Comparison of ENCODE assay signal across 30 cellular contexts in genomic region chr5:133129192-133129748, GRCh38.
"Had no signal": no experiment of that assay in that cellular context is flagged by ENCODE, and none has a peak within 500 bp of the region (broad histone marks: within the 10 kb centered on the region; RNA-seq: fewer than 3 reads in every experiment).

No MANE protein-coding gene starts in this region.

- H3K9me3 Mint-ChIP-seq: activated T-cell treated with anti-CD3 and anti-CD28 coated beads, Interleukin-2, amount 50 U/mL, for 24 hours; activated T-helper 17 cell treated with anti-CD3 and anti-CD28 coated beads, Interleukin-2, amount 50 U/mL, for 72 hours; immature natural killer cell; memory B cell; naive thymus-derived CD8-positive, alpha-beta T cell; neural progenitor cell had no signal

- H3K4me1 Mint-ChIP-seq: activated naive CD8-positive, alpha-beta T cell treated with anti-CD3 and anti-CD28 coated beads for 36 hours; activated T-helper 17 cell treated with anti-CD3 and anti-CD28 coated beads, Interleukin-2, amount 50 U/mL, for 72 hours; immature natural killer cell; memory B cell had no signal

- H3K9me3 ChIP-seq: adrenal gland, ascending aorta, right atrium auricular region, thoracic aorta, uterus had no signal

- H3K27me3 Mint-ChIP-seq: activated naive CD8-positive, alpha-beta T cell treated with anti-CD3 and anti-CD28 coated beads for 36 hours; activated T-cell treated with anti-CD3 and anti-CD28 coated beads, Interleukin-2, amount 50 U/mL, for 24 hours had no signal

- ATAC-seq: activated CD4-positive, CD25-positive, alpha-beta regulatory T cell treated with anti-CD3 and anti-CD28 coated beads, Interleukin-2, amount 50 U/mL, for 24 hours; activated T-helper 17 cell treated with anti-CD3 and anti-CD28 coated beads, Interleukin-2, amount 50 U/mL, for 72 hours; heart left ventricle; naive thymus-derived CD8-positive, alpha-beta T cell; stimulated activated naive CD8-positive, alpha-beta T cell treated with anti-CD3 and anti-CD28 coated beads, Interleukin-15, Interleukin-2, amounts not matched to agents 100 U/mL and 50 U/mL, for 24 hours; T-helper 17 cell had no signal

- H3K4me3 ChIP-seq: adrenal gland, ascending aorta, heart left ventricle, neural progenitor cell, right atrium auricular region, smooth muscle cell, thoracic aorta, uterus had no signal

- H3K27ac ChIP-seq: adrenal gland, ascending aorta, brain microvascular endothelial cell, heart left ventricle, neural progenitor cell, parathyroid adenoma, right atrium auricular region, thoracic aorta, uterus, WERI-Rb-1 had no signal

- DNase-seq: activated CD4-positive, alpha-beta T cell treated with anti-CD3 and anti-CD28 coated beads for 48 hours; activated CD4-positive, alpha-beta T cell treated with anti-CD3 and anti-CD28 coated beads, Interleukin-2, amount 50 U/mL, for 48 hours; activated CD8-positive, alpha-beta memory T cell treated with anti-CD3 and anti-CD28 coated beads, Interleukin-2, amount 50 U/mL, for 4 hours; activated naive CD4-positive, alpha-beta T cell treated with Interleukin-2 at 50 U/mL for 16 hours; activated naive CD8-positive, alpha-beta T cell treated with anti-CD3 and anti-CD28 coated beads for 36 hours; activated T-cell treated with anti-CD3 and anti-CD28 coated beads, Interleukin-2, amount 50 U/mL, for 24 hours; brain microvascular endothelial cell; cortex of kidney; heart left ventricle; immature natural killer cell; kidney; occipital lobe; stimulated activated CD4-positive, alpha-beta T cell treated with anti-CD3 and anti-CD28 coated beads, Interleukin-15, amount 100 ng/mL, for 24 hours; stimulated activated naive CD8-positive, alpha-beta T cell treated with anti-CD3 and anti-CD28 coated beads, Interleukin-15, Interleukin-2, amounts not matched to agents 100 U/mL and 50 U/mL, for 24 hours; T-helper 17 cell; T1000; trophoblast cell; uterus; WERI-Rb-1 had no signal

- H3K27ac Mint-ChIP-seq: activated naive CD8-positive, alpha-beta T cell treated with anti-CD3 and anti-CD28 coated beads for 36 hours; activated T-cell treated with anti-CD3 and anti-CD28 coated beads, Interleukin-2, amount 50 U/mL, for 24 hours; activated T-helper 17 cell treated with anti-CD3 and anti-CD28 coated beads, Interleukin-2, amount 50 U/mL, for 72 hours; immature natural killer cell; memory B cell; neural progenitor cell; T-helper 17 cell had no signal

- H3K27me3 ChIP-seq: adrenal gland, ascending aorta, brain microvascular endothelial cell, heart left ventricle, neural progenitor cell, right atrium auricular region, uterus had no signal

- H3K36me3 Mint-ChIP-seq: activated naive CD8-positive, alpha-beta T cell treated with anti-CD3 and anti-CD28 coated beads for 36 hours; immature natural killer cell; memory B cell; naive thymus-derived CD8-positive, alpha-beta T cell; neural progenitor cell had no signal

- H3K4me3 Mint-ChIP-seq: activated naive CD8-positive, alpha-beta T cell treated with anti-CD3 and anti-CD28 coated beads for 36 hours; activated T-cell treated with anti-CD3 and anti-CD28 coated beads, Interleukin-2, amount 50 U/mL, for 24 hours; activated T-helper 17 cell treated with anti-CD3 and anti-CD28 coated beads, Interleukin-2, amount 50 U/mL, for 72 hours; immature natural killer cell; memory B cell; naive thymus-derived CD8-positive, alpha-beta T cell; neural progenitor cell; T-helper 17 cell had no signal

- H3K36me3 ChIP-seq: adrenal gland, ascending aorta, brain microvascular endothelial cell, heart left ventricle, neural progenitor cell, right atrium auricular region, thoracic aorta, uterus, WERI-Rb-1 had no signal

- H3K4me1 ChIP-seq: adrenal gland, ascending aorta, neural progenitor cell, right atrium auricular region, uterus had no signal
